7 cellular contexts compared by ENCODE assay signal in the genomic region with DNA sequence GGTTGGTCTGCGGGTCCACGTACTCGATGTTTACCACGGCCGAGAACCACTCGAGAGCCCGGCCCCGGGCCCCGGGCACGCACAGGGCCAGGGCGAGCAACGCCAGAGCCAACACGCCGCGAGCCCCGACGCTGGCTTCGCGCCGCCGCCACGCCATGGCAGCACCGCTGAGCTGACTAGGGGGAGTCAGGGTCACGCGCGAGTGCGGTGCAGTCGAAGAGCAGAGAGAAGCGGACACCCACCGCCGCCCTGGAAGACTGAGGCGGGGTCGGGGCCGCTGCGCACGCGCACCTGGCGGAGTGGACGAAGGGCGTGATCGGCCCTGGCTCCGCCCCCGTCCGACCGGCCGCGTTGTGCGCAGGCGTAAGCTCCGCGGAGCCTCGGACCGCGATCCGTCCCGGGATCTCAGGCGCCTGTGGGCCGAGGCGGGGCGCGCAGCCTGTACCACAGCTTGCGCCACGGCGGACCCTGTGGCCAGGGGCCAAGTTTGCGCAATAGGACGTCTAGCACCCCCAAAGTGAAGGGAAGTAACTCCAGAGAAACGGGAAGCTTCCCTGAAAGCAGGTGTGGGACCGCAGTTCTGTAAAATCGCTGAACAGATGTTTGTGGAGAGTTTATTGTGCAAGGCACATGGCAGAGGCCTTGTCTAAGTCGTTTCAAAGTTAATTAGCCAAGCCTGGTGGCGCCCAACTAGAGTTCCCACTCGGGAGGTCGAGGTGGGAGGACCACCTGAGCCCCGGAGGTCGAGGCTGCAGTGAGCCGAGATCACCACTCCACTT. TPM values are rescaled to one million over a fixed set of nuclear protein-coding genes. Genes with fewer than 3 reads are reported as not detected.
DNase-seq lines count a peak whose midpoint lies in the region; ATAC-seq and TF ChIP-seq lines count a peak whose summit lies in the region.

A gene with protein sequence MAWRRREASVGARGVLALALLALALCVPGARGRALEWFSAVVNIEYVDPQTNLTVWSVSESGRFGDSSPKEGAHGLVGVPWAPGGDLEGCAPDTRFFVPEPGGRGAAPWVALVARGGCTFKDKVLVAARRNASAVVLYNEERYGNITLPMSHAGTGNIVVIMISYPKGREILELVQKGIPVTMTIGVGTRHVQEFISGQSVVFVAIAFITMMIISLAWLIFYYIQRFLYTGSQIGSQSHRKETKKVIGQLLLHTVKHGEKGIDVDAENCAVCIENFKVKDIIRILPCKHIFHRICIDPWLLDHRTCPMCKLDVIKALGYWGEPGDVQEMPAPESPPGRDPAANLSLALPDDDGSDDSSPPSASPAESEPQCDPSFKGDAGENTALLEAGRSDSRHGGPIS (minus strand): TSS at position 270 of the 779 bp plus-strand sequence. CDS start 113 bp downstream, at position 157.

- H3K27ac ChIP-seq in sigmoid colon, result peak within 1 kb of the TSS; percentile 86 to 91 (median 90)

- WGBS in sigmoid colon, 2 donors, result 2% methylated on average over 76 of the region's 76 CpGs

- H3K27me3 ChIP-seq in sigmoid colon, result no peaks in the 10 kb centered on the region

- peak; percentile 71 to 86 for TF ChIP-seq POLR2A in sigmoid colon (IDR thresholded peaks at IDR 0.05)

- intact Hi-C loops in sigmoid colon (cut with DNase I), result loop anchor here (2.0 kb wide), 1 partner anchor 56 kb away; a partner anchor contains a TSS

- peak within 1 kb of the TSS; percentile 68 to 93 (median 91) for H3K4me3 ChIP-seq in sigmoid colon

- peaks cover 0 to 44% (median 36%) of the 10 kb centered on the region in 4 donors for H3K4me1 ChIP-seq in sigmoid colon

- TF ChIP-seq CTCF in sigmoid colon (IDR thresholded peaks at IDR 0.05), result peak in 2 of 4 experiments; percentile 6 to 32

- no peaks in the 10 kb centered on the region for H3K9me3 ChIP-seq in sigmoid colon

- DNase-seq in NCI-H2081 treated with DMSO at 0.1 percent for 48 hours (lab: John Stamatoyannopoulos, UW), result peak; percentile 21
- peak; percentile 88 for DNase-seq in T1000 (lab: John Stamatoyannopoulos, UW)
- peak; percentile 97 for DNase-seq in astrocyte of the hippocampus (ENCODE audit: low read depth, low spot score)
- peak; percentile 26 to 95 (median 84) for DNase-seq in hypothalamus (lab: John Stamatoyannopoulos, UW)
- DNase-seq in sigmoid colon, result peak; percentile 96

- peak in 1 of 4 donors; percentile 58 for TF ChIP-seq EP300 in sigmoid colon (IDR thresholded peaks at IDR 0.05)

- ATAC-seq in GM18517 (IDR thresholded peaks at IDR 0.05; ENCODE audit: unreplicated experiment), result peak; percentile 49
- ATAC-seq in HG03039 (IDR thresholded peaks at IDR 0.05; ENCODE audit: unreplicated experiment), result peak; percentile 61

- no peaks in the 10 kb centered on the region for H3K36me3 ChIP-seq in sigmoid colon

RNA-seq across cellular contexts. Expression of the gene that starts here (rescaled TPM):
- 10 to 100 TPM; 40.0 to 65.4 (median 56.5) TPM for total RNA-seq in sigmoid colon
- polyA plus RNA-seq in sigmoid colon, result 10 to 100 TPM; 11.4 to 29.5 (median 20.8) TPM

Comparison
In these comparisons a context has a peak if more than half of its experiments do, and no peak if none do; other contexts are left out.
1. Peak in every context shown above with its lines: DNase-seq, ATAC-seq, H3K4me3 ChIP-seq and H3K27ac ChIP-seq.
2. DNase-seq: peak in every context shown above with its lines; median percentile 97 in astrocyte of the hippocampus; 96 in sigmoid colon; 88 in T1000; 84 in hypothalamus; 21 in NCI-H2081 treated with DMSO at 0.1 percent for 48 hours.